ENCODE assay signal across 25 cellular contexts in genomic region chr20:56558968-56559367, GRCh38. TPM values are rescaled to one million over a fixed set of nuclear protein-coding genes. Genes with fewer than 3 reads are reported as not detected.
DNase-seq lines count a peak whose midpoint lies in the region; FAIRE-seq and TF ChIP-seq lines count a peak whose summit lies in the region.
"Had no signal": no experiment of that assay in that cellular context is flagged by ENCODE, and none has a peak within 500 bp of the region (broad histone marks: within the 10 kb centered on the region; RNA-seq: fewer than 3 reads in every experiment).

No MANE protein-coding gene starts in this region.

- DNase-seq in left ventricle myocardium inferior (no peak), cardiac septum (ENCODE audit: low spot score) (no peak), HT-29 (ENCODE audit: low spot score) (peak; percentile 14), SW480 (ENCODE audit: low spot score) (peak; percentile 83), urothelium cell line (ENCODE audit: low spot score) (peak; percentile 46), NCI-H446 (lab: John Stamatoyannopoulos, UW) (no peak), substantia nigra (lab: John Stamatoyannopoulos, UW) (no peak)
- DNase-seq: ACHN; BE2C; C1 segment of cervical spinal cord; CD4-positive, CD25-positive, alpha-beta regulatory T cell; CD8-positive, alpha-beta memory T cell; COR-L47; DMS 273 treated with DMSO at 0.1 percent for 48 hours; DMS53; DND-41; EL; HCEC 1CT; HFFc6 had no signal

- H3K4me3 ChIP-seq in left ventricle myocardium inferior = no peak overlapping the region
- H3K4me3 ChIP-seq: GM12878 had no signal

- no peak for FAIRE-seq in urothelium cell line (lab: Jason Lieb, UNC)
- FAIRE-seq: A204.1, GM12878, H1, HepG2 had no signal

- peak overlapping the region; percentile 77 for H3K27ac ChIP-seq in left ventricle myocardium inferior (replicated peaks)
- H3K27ac ChIP-seq in substantia nigra (ENCODE audit: low read depth, low read length, poor library complexity, severe bottlenecking) = no peak overlapping the region
- H3K27ac ChIP-seq: HL-60 had no signal

- no peaks in the 10 kb centered on the region for H3K36me3 ChIP-seq in left ventricle myocardium inferior
- H3K36me3 ChIP-seq: BE2C had no signal

- intact Hi-C loops in left ventricle myocardium inferior (cut with micrococcal nuclease) (no loop called here), cardiac septum (cut with DNase I) (loop anchor here (10.0 kb wide), 2 partner anchors 154 to 416 kb away; no protein-coding TSS in a partner anchor)

- H3K9me3 ChIP-seq in left ventricle myocardium inferior (replicated peaks) = no peaks in the 10 kb centered on the region
- H3K9me3 ChIP-seq: BE2C had no signal

- TF ChIP-seq CTCF in left ventricle myocardium inferior (IDR thresholded peaks at IDR 0.05; ENCODE audit: borderline replicate concordance) = no peak

- H3K4me1 ChIP-seq in left ventricle myocardium inferior = peaks cover 28% of the 10 kb centered on the region
- H3K4me1 ChIP-seq: BE2C had no signal

- H3K27me3 ChIP-seq in left ventricle myocardium inferior (ENCODE audit: low read depth) = no peaks in the 10 kb centered on the region
- H3K27me3 ChIP-seq: BE2C had no signal

RNA-seq across cellular contexts. Expression of gene FAM209B, which starts 25.9 kb away (rescaled TPM):
- total RNA-seq in left ventricle myocardium inferior = 0.47 TPM
- not detected for total RNA-seq in cardiac septum
- total RNA-seq in HT-29 (2014; rRNA removed; shearing (Covaris generic)) = not detected in 2 replicates
- total RNA-seq: G401, H1 had no signal

RNA-seq across cellular contexts. Expression of gene FAM209A, which starts 34.4 kb away (rescaled TPM):
- total RNA-seq in left ventricle myocardium inferior (not detected), cardiac septum (not detected)
- 0.13 and 0.83 TPM in 2 replicates for total RNA-seq in HT-29 (2014; rRNA removed; shearing (Covaris generic))
- total RNA-seq: G401, H1 had no signal

Comparison
In these comparisons a context has a peak if more than half of its experiments do, and no peak if none do; other contexts are left out.
1. DNase-seq: peak in HT-29 (single experiment), SW480 (single experiment) and urothelium cell line (single experiment); none in left ventricle myocardium inferior (single experiment), cardiac septum (single experiment), NCI-H446 (0 of 2) and substantia nigra (0 of 49).